ENCODE assay signal across 12 cellular contexts in genomic region chr3:140292684-140293083, GRCh38.
DNase-seq lines count a peak whose midpoint lies in the region; ATAC-seq, FAIRE-seq and TF ChIP-seq lines count a peak whose summit lies in the region.
"Had no signal": no experiment of that assay in that cellular context is flagged by ENCODE, and none has a peak within 500 bp of the region (broad histone marks: within the 10 kb centered on the region; RNA-seq: fewer than 3 reads in every experiment).

No MANE protein-coding gene starts in this region.

- no peaks in the 10 kb centered on the region for H3K9me2 ChIP-seq in GM23248 (ENCODE audit: insufficient read depth)

- H3K4me2 ChIP-seq in GM23248 (ENCODE audit: unreplicated experiment) (peak overlapping the region; percentile 30), astrocyte (ENCODE audit: low read length) (peak overlapping the region; percentile 71)

- TF ChIP-seq CTCF in astrocyte (IDR thresholded peaks at IDR 0.05; ENCODE audit: insufficient read depth, low read depth, low read length) (no peak), heart right ventricle (IDR thresholded peaks at IDR 0.05) (no peak)

- FAIRE-seq in astrocyte (lab: Jason Lieb, UNC): peak; percentile 75
- no peak for FAIRE-seq in GM19239 (lab: Jason Lieb, UNC)

- intact Hi-C loops in heart right ventricle (cut with DNase I): no loop called here

- no peak overlapping the region for H2AFZ ChIP-seq in GM23248
- H2AFZ ChIP-seq in astrocyte (ENCODE audit: low read depth, low read length): no peak overlapping the region

- peak in 6 of 8 donors; percentile 40 to 86 (median 62) for ATAC-seq in heart right ventricle
- ATAC-seq in activated T-cell treated with anti-CD3 and anti-CD28 coated beads, Interleukin-2, amount 50 U/mL, for 4 hours: no peak
- ATAC-seq in activated naive CD8-positive, alpha-beta T cell treated with anti-CD3 and anti-CD28 coated beads, Interleukin-2, amount 50 U/mL, for 24 hours: no peak

- H3K27ac ChIP-seq in GM23248: peak overlapping the region; percentile 92
- H3K27ac ChIP-seq in astrocyte (ENCODE audit: low read depth, low read length): peak overlapping the region; percentile 72
- H3K27ac ChIP-seq in heart right ventricle: peak overlapping the region in 1 of 10 donors; percentile 51
- H3K27ac ChIP-seq in skeletal muscle tissue (ENCODE audit: low read depth, low read length): peak overlapping the region; percentile 31
- H3K27ac ChIP-seq: dorsolateral prefrontal cortex, neutrophil had no signal

- H3K9ac ChIP-seq in GM23248 (peak overlapping the region; percentile 61), astrocyte (ENCODE audit: low read length) (peak overlapping the region; percentile 40), skeletal muscle tissue (ENCODE audit: low read depth in 1 of 3, low read length in 3 of 3) (no peak overlapping the region)

- CTCF ChIA-PET in HEK293T (lab: Yijun Ruan, JAX): no interaction called here

- no peaks in the 10 kb centered on the region for H3K36me3 Mint-ChIP-seq in astrocyte (ENCODE audit: low read depth, unreplicated experiment)
- no peaks in the 10 kb centered on the region for H3K36me3 Mint-ChIP-seq in activated T-cell treated with anti-CD3 and anti-CD28 coated beads, Interleukin-2, amount 50 U/mL, for 4 hours (ENCODE audit: insufficient read depth)
- H3K36me3 Mint-ChIP-seq in activated naive CD8-positive, alpha-beta T cell treated with anti-CD3 and anti-CD28 coated beads, Interleukin-2, amount 50 U/mL, for 24 hours (ENCODE audit: low read depth): no peaks in the 10 kb centered on the region
- H3K36me3 Mint-ChIP-seq: type B pancreatic cell had no signal

- H3K4me1 Mint-ChIP-seq in astrocyte (ENCODE audit: low read depth, unreplicated experiment): peaks cover 34% of the 10 kb centered on the region
- no peaks in the 10 kb centered on the region for H3K4me1 Mint-ChIP-seq in activated T-cell treated with anti-CD3 and anti-CD28 coated beads, Interleukin-2, amount 50 U/mL, for 4 hours (ENCODE audit: low read depth)
- no peaks in the 10 kb centered on the region for H3K4me1 Mint-ChIP-seq in activated naive CD8-positive, alpha-beta T cell treated with anti-CD3 and anti-CD28 coated beads, Interleukin-2, amount 50 U/mL, for 24 hours

- H3K4me3 ChIP-seq in GM23248: 0 out of 2 replicates have a peak overlapping the region, but pooled peaks have one; percentile 0
- no peak overlapping the region for H3K4me3 ChIP-seq in astrocyte (ENCODE audit: insufficient read depth, low read depth, low read length)
- H3K4me3 ChIP-seq in heart right ventricle: no peak overlapping the region
- H3K4me3 ChIP-seq in skeletal muscle tissue (ENCODE audit: low read length in 3 of 3): no peak overlapping the region
- H3K4me3 ChIP-seq: dorsolateral prefrontal cortex had no signal

- DNase-seq in GM23248 (peak; percentile 98), astrocyte (ENCODE audit: low read depth) (peak; percentile 96), heart right ventricle (peak; percentile 44 to 63), HEK293T (ENCODE audit: extremely low spot score) (no peak), GM19239 (ENCODE audit: insufficient read length, low spot score) (no peak)
- DNase-seq in activated T-cell treated with anti-CD3 and anti-CD28 coated beads, Interleukin-2, amount 50 U/mL, for 4 hours: no peak
- no peak for DNase-seq in activated naive CD8-positive, alpha-beta T cell treated with anti-CD3 and anti-CD28 coated beads, Interleukin-2, amount 50 U/mL, for 24 hours
- DNase-seq: DMS 273 treated with DMSO at 0.1 percent for 48 hours had no signal

- H3K4me3 Mint-ChIP-seq in astrocyte (ENCODE audit: unreplicated experiment): no peak overlapping the region
- H3K4me3 Mint-ChIP-seq in activated T-cell treated with anti-CD3 and anti-CD28 coated beads, Interleukin-2, amount 50 U/mL, for 4 hours: no peak overlapping the region
- H3K4me3 Mint-ChIP-seq in activated naive CD8-positive, alpha-beta T cell treated with anti-CD3 and anti-CD28 coated beads, Interleukin-2, amount 50 U/mL, for 24 hours: no peak overlapping the region
- H3K4me3 Mint-ChIP-seq: type B pancreatic cell had no signal

- H3K36me3 ChIP-seq in GM23248 (ENCODE audit: low read depth) (no peaks in the 10 kb centered on the region), astrocyte (ENCODE audit: insufficient read depth, low read length) (no peaks in the 10 kb centered on the region), heart right ventricle (no peaks in the 10 kb centered on the region), skeletal muscle tissue (ENCODE audit: control insufficient read depth in 3 of 3, insufficient read depth in 3 of 3, low read length in 3 of 3) (no peaks in the 10 kb centered on the region)
- H3K36me3 ChIP-seq: neutrophil had no signal

- POLR2A ChIA-PET in HEK293T (lab: Yijun Ruan, JAX): no interaction called here

- H3K4me1 ChIP-seq in GM23248 (ENCODE audit: insufficient read depth): peaks cover 55% of the 10 kb centered on the region
- H3K4me1 ChIP-seq in astrocyte (ENCODE audit: insufficient read depth, low read length): peaks cover 19% of the 10 kb centered on the region
- peaks cover 0 to 9% (median 0%) of the 10 kb centered on the region in 9 donors for H3K4me1 ChIP-seq in heart right ventricle
- H3K4me1 ChIP-seq in skeletal muscle tissue (ENCODE audit: control insufficient read depth in 3 of 3, insufficient read depth in 3 of 3, low read length in 3 of 3): peaks cover 0 to 2% (median 0%) of the 10 kb centered on the region in 3 donors

- WGBS in GM23248 (ENCODE audit: low coverage in 1 of 2, low lambda C conversion rate in 2 of 2, missing lambda C conversion rate in 2 of 2), 2 experiments: 0% methylated on average over 4 of the region's 4 CpGs
- 47 to 58% methylated on average over 4 of the region's 4 CpGs for WGBS in heart right ventricle, 2 donors

- peaks cover 58% of the 10 kb centered on the region for H3F3A ChIP-seq in GM23248 (ENCODE audit: insufficient read depth)

- no peak overlapping the region for H3K27ac Mint-ChIP-seq in astrocyte (ENCODE audit: unreplicated experiment)
- no peak overlapping the region for H3K27ac Mint-ChIP-seq in activated naive CD8-positive, alpha-beta T cell treated with anti-CD3 and anti-CD28 coated beads, Interleukin-2, amount 50 U/mL, for 24 hours
- H3K27ac Mint-ChIP-seq: type B pancreatic cell had no signal

- H3K27me3 ChIP-seq in GM23248 (replicated peaks; ENCODE audit: insufficient read depth) (no peaks in the 10 kb centered on the region), astrocyte (ENCODE audit: insufficient read depth, low read length) (no peaks in the 10 kb centered on the region), heart right ventricle (peaks cover 0 to 10% (median 0%) of the 10 kb centered on the region in 7 donors), skeletal muscle tissue (ENCODE audit: control insufficient read depth in 3 of 3, insufficient read depth in 3 of 3, low read length in 3 of 3) (no peaks in the 10 kb centered on the region)
- H3K27me3 ChIP-seq: dorsolateral prefrontal cortex, neutrophil had no signal

- H3K79me2 ChIP-seq in GM23248 (ENCODE audit: insufficient read depth) (no peaks in the 10 kb centered on the region), astrocyte (ENCODE audit: insufficient read depth, low read length) (no peaks in the 10 kb centered on the region)

- no peaks in the 10 kb centered on the region for H4K20me1 ChIP-seq in GM23248 (ENCODE audit: insufficient read depth)
- H4K20me1 ChIP-seq in astrocyte (ENCODE audit: insufficient read depth, low read length): no peaks in the 10 kb centered on the region

- no peaks in the 10 kb centered on the region for H3K9me3 Mint-ChIP-seq in astrocyte (ENCODE audit: unreplicated experiment)
- H3K9me3 Mint-ChIP-seq in activated T-cell treated with anti-CD3 and anti-CD28 coated beads, Interleukin-2, amount 50 U/mL, for 4 hours: no peaks in the 10 kb centered on the region
- H3K9me3 Mint-ChIP-seq in activated naive CD8-positive, alpha-beta T cell treated with anti-CD3 and anti-CD28 coated beads, Interleukin-2, amount 50 U/mL, for 24 hours: no peaks in the 10 kb centered on the region

- H3K9me3 ChIP-seq in GM23248 (ENCODE audit: low read depth) (no peaks in the 10 kb centered on the region), astrocyte (ENCODE audit: insufficient read depth, low read depth, low read length) (no peaks in the 10 kb centered on the region), heart right ventricle (no peaks in the 10 kb centered on the region), skeletal muscle tissue (ENCODE audit: control insufficient read depth in 3 of 3, low read length in 3 of 3) (no peaks in the 10 kb centered on the region)
- H3K9me3 ChIP-seq: neutrophil had no signal

- no peaks in the 10 kb centered on the region for H3K27me3 Mint-ChIP-seq in astrocyte (ENCODE audit: low read depth, unreplicated experiment)
- H3K27me3 Mint-ChIP-seq in activated T-cell treated with anti-CD3 and anti-CD28 coated beads, Interleukin-2, amount 50 U/mL, for 4 hours (ENCODE audit: low read depth): no peaks in the 10 kb centered on the region
- H3K27me3 Mint-ChIP-seq in activated naive CD8-positive, alpha-beta T cell treated with anti-CD3 and anti-CD28 coated beads, Interleukin-2, amount 50 U/mL, for 24 hours: peaks cover 8% of the 10 kb centered on the region
- H3K27me3 Mint-ChIP-seq: type B pancreatic cell had no signal

- in situ Hi-C loops in GM23248 (cut with MboI): no loop called here

TF ChIP-seq in HEK293T, 16 proteins besides CTCF, POLR2A, EP300 and RAD21 (continues in another document):
- TF ChIP-seq TARDBP (IDR thresholded peaks at IDR 0.05) (no peak), HDGF (IDR thresholded peaks at IDR 0.05; ENCODE audit: borderline replicate concordance) (no peak), LEF1 (IDR thresholded peaks at IDR 0.05; ENCODE audit: borderline replicate concordance) (no peak), FOXA1 (IDR thresholded peaks at IDR 0.05) (no peak), ZNF384 (IDR thresholded peaks at IDR 0.05) (no peak), FOXM1 (IDR thresholded peaks at IDR 0.05; ENCODE audit: borderline replicate concordance) (no peak), ELF4 (IDR thresholded peaks at IDR 0.05) (no peak), L3MBTL2 (conservative IDR thresholded peaks at IDR 0.05) (no peak), SUZ12 (IDR thresholded peaks at IDR 0.05) (no peak), ARNT (IDR thresholded peaks at IDR 0.05) (no peak), NFRKB (IDR thresholded peaks at IDR 0.05) (no peak), FOXK2 (IDR thresholded peaks at IDR 0.05) (no peak), BHLHE40 (IDR thresholded peaks at IDR 0.05; ENCODE audit: borderline replicate concordance) (no peak), PKNOX1 (IDR thresholded peaks at IDR 0.05) (no peak)

Comparison
In these comparisons a context has a peak if more than half of its experiments do, and no peak if none do; other contexts are left out.
1. DNase-seq: peak in GM23248 (single experiment), astrocyte (single experiment) and heart right ventricle (2 of 2); none in activated T-cell treated with anti-CD3 and anti-CD28 coated beads, Interleukin-2, amount 50 U/mL, for 4 hours (single experiment), HEK293T (single experiment), GM19239 (single experiment) and activated naive CD8-positive, alpha-beta T cell treated with anti-CD3 and anti-CD28 coated beads, Interleukin-2, amount 50 U/mL, for 24 hours (single experiment).
2. H3K9ac ChIP-seq: peak in GM23248 (single experiment) and astrocyte (single experiment); none in skeletal muscle tissue (0 of 3).
3. ATAC-seq: peak in heart right ventricle (6 of 8); none in activated T-cell treated with anti-CD3 and anti-CD28 coated beads, Interleukin-2, amount 50 U/mL, for 4 hours (0 of 2) and activated naive CD8-positive, alpha-beta T cell treated with anti-CD3 and anti-CD28 coated beads, Interleukin-2, amount 50 U/mL, for 24 hours (single experiment).